Comparison of ENCODE assay signal across 1 cellular context in genomic region chr6:79525272-79526100, GRCh38.
TF ChIP-seq lines count a peak whose summit lies in the region.

No MANE protein-coding gene starts in this region.

TF ChIP-seq in K562, 482 proteins besides CTCF, POLR2A, EP300 and RAD21 (continued from another document and continues in another):
- peak; percentile 78 for TF ChIP-seq ZNF766 (CRISPR knock-in tag; conservative IDR thresholded peaks at IDR 0.05)
- no peak for TF ChIP-seq ETS2 (tag; IDR thresholded peaks at IDR 0.05; ENCODE audit: borderline replicate concordance, poor library complexity, severe bottlenecking)
- TF ChIP-seq SMAD4 (CRISPR knock-in tag; conservative IDR thresholded peaks at IDR 0.05) = peak; percentile 72
- no peak for TF ChIP-seq ZNF239 (CRISPR knock-in tag; IDR thresholded peaks at IDR 0.05)
- 0 out of 2 replicates have a peak, but pooled peaks have one; percentile 23 for TF ChIP-seq PML (IDR thresholded peaks at IDR 0.05; ENCODE audit: low read length)
- TF ChIP-seq CTBP1 (IDR thresholded peaks at IDR 0.05; ENCODE audit: borderline replicate concordance) = 0 out of 2 replicates have a peak, but pooled peaks have one; percentile 48
- peak; percentile 52; the same call in 1 of the 2 replicates for TF ChIP-seq LCOR (CRISPR knock-in tag; IDR thresholded peaks at IDR 0.05)
- peak; percentile 89 for TF ChIP-seq ZFX (CRISPR knock-in tag; IDR thresholded peaks at IDR 0.05)
- no peak for TF ChIP-seq NONO (IDR thresholded peaks at IDR 0.05; ENCODE audit: low read depth in 2 of 2, low read length in 1 of 2)
- no peak for TF ChIP-seq PYGO2 (tag; IDR thresholded peaks at IDR 0.05)
- TF ChIP-seq BMI1 (IDR thresholded peaks at IDR 0.05; ENCODE audit: low read length) = no peak
- TF ChIP-seq ZNF316 (IDR thresholded peaks at IDR 0.05) = no peak
- peak; percentile 85 for TF ChIP-seq CEBPB (tag; IDR thresholded peaks at IDR 0.05)
- TF ChIP-seq ZNF395 (CRISPR knock-in tag; IDR thresholded peaks at IDR 0.05) = peak; percentile 78; the same call in 1 of the 2 replicates
- TF ChIP-seq DACH1 (IDR thresholded peaks at IDR 0.05; ENCODE audit: partially characterized antibody) = peak; percentile 40
- TF ChIP-seq E2F1 (CRISPR knock-in tag; IDR thresholded peaks at IDR 0.05) = no peak
- peak; percentile 23 to 59 for TF ChIP-seq E2F6 (IDR thresholded peaks at IDR 0.05; ENCODE audit: borderline replicate concordance in 1 of 2, extremely low read depth in 1 of 2, insufficient read depth in 1 of 2, insufficient read length in 1 of 2, low read depth in 1 of 2, low read length in 1 of 2, poor library complexity in 1 of 2, severe bottlenecking in 1 of 2)
- TF ChIP-seq ZNF354B (CRISPR knock-in tag; IDR thresholded peaks at IDR 0.05) = no peak
- 0 out of 2 replicates have a peak, but pooled peaks have one; percentile 21 for TF ChIP-seq CUX1 (CRISPR knock-in tag; IDR thresholded peaks at IDR 0.05)
- TF ChIP-seq BHLHE40 (IDR thresholded peaks at IDR 0.05; ENCODE audit: low read length) = peak; percentile 41; the same call in 1 of the 2 replicates
- TF ChIP-seq CBFA2T3 (IDR thresholded peaks at IDR 0.05) = peak; percentile 86
- TF ChIP-seq ZNF592 (IDR thresholded peaks at IDR 0.05) = peak; percentile 67
- peak; percentile 58; the same call in 1 of the 2 replicates for TF ChIP-seq MITF (IDR thresholded peaks at IDR 0.05)
- peak; percentile 87 for TF ChIP-seq DPF2 (IDR thresholded peaks at IDR 0.05)
- peak; percentile 45 for TF ChIP-seq RBBP5 (IDR thresholded peaks at IDR 0.05; ENCODE audit: borderline replicate concordance, insufficient read depth, low read length, poor library complexity, severe bottlenecking)
- TF ChIP-seq KAT7 (CRISPR knock-in tag; IDR thresholded peaks at IDR 0.05; ENCODE audit: borderline replicate concordance) = peak; percentile 52; the same call in 1 of the 2 replicates
- TF ChIP-seq POLR2H (tag; IDR thresholded peaks at IDR 0.05; ENCODE audit: low read depth) = no peak
- peak; percentile 98 for TF ChIP-seq EGR1 (conservative IDR thresholded peaks at IDR 0.05)
- peak; percentile 49; the same call in 1 of the 2 replicates for TF ChIP-seq ZNF75A (CRISPR knock-in tag; IDR thresholded peaks at IDR 0.05)
- no peak for TF ChIP-seq ZBTB34 (CRISPR knock-in tag; IDR thresholded peaks at IDR 0.05)
- no peak for TF ChIP-seq PBX2 (CRISPR knock-in tag; IDR thresholded peaks at IDR 0.05; ENCODE audit: low read depth)
- no peak for TF ChIP-seq PBX2 (tag; conservative IDR thresholded peaks at IDR 0.05; ENCODE audit: low read depth)
- 0 out of 2 replicates have a peak, but pooled peaks have one; percentile 6 for TF ChIP-seq VEZF1 (CRISPR knock-in tag; IDR thresholded peaks at IDR 0.05)
- peak; percentile 74; the same call in 1 of the 2 replicates for TF ChIP-seq POLR2AphosphoS5 (IDR thresholded peaks at IDR 0.05; ENCODE audit: control insufficient read depth, insufficient read depth, low read depth, low read length)
- no peak for TF ChIP-seq NFXL1 (CRISPR knock-in tag; IDR thresholded peaks at IDR 0.05)
- peak; percentile 31 for TF ChIP-seq EP400 (IDR thresholded peaks at IDR 0.05)
- peak; percentile 73 for TF ChIP-seq NCOR1 (IDR thresholded peaks at IDR 0.05)
- TF ChIP-seq LEF1 (IDR thresholded peaks at IDR 0.05) = peak; percentile 84
- TF ChIP-seq CREM (IDR thresholded peaks at IDR 0.05; ENCODE audit: low read depth) = peak; percentile 46; the same call in 1 of the 2 replicates
- peak; percentile 75 for TF ChIP-seq TCF3 (CRISPR knock-in tag; IDR thresholded peaks at IDR 0.05)
